In genomic region chr3:195638456-195638855, GRCh38 we compare ENCODE assay signal across 5 cellular contexts. TPM values are rescaled to one million over a fixed set of nuclear protein-coding genes. Genes with fewer than 3 reads are reported as not detected.
"Had no signal": no experiment of that assay in that cellular context is flagged by ENCODE, and none has a peak within 500 bp of the region (broad histone marks: within the 10 kb centered on the region; RNA-seq: fewer than 3 reads in every experiment).

No MANE protein-coding gene starts in this region.

RNA-seq across cellular contexts. Expression of gene APOD, which starts 54.7 kb away (rescaled TPM):
- total RNA-seq: activated naive CD8-positive, alpha-beta T cell treated with anti-CD3 and anti-CD28 coated beads for 36 hours; activated naive CD8-positive, alpha-beta T cell treated with anti-CD3 and anti-CD28 coated beads, Interleukin-2, amount 10 ng/mL, durations not matched to agents 7 days and 5 days; activated T-cell treated with anti-CD3 and anti-CD28 coated beads, Interleukin-2, amount 50 U/mL, for 4 hours; astrocyte; cardiac muscle cell had no signal
